Comparison of ENCODE assay signal across 1 cellular context in the genomic region with DNA sequence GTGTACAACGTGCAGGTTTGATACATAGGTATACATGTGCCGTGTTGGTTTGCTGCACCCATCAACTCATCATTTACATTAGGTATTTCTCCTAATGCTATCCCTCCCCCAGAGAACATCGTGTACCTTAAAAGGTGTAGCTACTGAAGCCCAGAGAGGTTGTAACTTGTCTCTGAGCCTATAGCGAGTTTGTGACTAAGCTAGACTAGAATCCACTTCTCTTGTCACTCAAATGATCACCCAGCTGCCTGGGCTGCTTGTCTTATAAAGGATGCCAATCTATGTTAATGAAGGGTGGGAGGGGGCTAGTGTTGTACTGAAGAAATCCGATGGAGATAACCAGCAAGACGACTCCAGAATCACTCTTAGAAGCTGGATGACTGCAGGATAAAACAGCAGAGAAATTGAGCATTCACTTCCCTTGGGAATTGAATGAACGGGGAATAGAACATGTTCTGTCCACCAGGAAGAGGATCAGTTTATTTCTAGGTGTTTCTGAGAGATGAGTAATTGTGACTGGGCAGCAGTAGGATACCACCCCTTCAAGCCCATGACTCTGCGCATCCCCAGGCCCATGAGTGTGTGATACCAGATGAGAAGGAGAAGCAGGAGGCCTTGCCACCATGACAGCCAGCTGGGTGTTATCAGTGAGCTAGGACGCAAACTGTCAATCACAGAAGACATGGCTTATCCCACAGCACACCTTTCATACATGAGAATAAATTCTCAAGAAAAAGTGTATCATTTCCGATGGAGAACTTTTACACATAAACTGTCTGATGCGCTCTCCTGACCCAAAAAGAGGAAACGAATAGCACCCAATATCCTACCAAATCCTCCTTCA.
TF ChIP-seq lines count a peak whose summit lies in the region.

No MANE protein-coding gene starts in this region.

TF ChIP-seq in GM23338, 12 proteins besides CTCF, POLR2A, EP300 and RAD21 (continued from another document):
- TF ChIP-seq, protein P1, sequence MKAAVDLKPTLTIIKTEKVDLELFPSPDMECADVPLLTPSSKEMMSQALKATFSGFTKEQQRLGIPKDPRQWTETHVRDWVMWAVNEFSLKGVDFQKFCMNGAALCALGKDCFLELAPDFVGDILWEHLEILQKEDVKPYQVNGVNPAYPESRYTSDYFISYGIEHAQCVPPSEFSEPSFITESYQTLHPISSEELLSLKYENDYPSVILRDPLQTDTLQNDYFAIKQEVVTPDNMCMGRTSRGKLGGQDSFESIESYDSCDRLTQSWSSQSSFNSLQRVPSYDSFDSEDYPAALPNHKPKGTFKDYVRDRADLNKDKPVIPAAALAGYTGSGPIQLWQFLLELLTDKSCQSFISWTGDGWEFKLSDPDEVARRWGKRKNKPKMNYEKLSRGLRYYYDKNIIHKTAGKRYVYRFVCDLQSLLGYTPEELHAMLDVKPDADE (IDR thresholded peaks at IDR 0.05) = no peak
- TF ChIP-seq STAT1 (IDR thresholded peaks at IDR 0.05; ENCODE audit: unreplicated experiment) (no peak), NANOG (IDR thresholded peaks at IDR 0.05; ENCODE audit: borderline replicate concordance) (no peak), POLR2AphosphoS5 (IDR thresholded peaks at IDR 0.05; ENCODE audit: low read depth) (no peak), EZH2phosphoT487 (IDR thresholded peaks at IDR 0.05; ENCODE audit: unreplicated experiment) (no peak)
- TF ChIP-seq, protein P2, sequence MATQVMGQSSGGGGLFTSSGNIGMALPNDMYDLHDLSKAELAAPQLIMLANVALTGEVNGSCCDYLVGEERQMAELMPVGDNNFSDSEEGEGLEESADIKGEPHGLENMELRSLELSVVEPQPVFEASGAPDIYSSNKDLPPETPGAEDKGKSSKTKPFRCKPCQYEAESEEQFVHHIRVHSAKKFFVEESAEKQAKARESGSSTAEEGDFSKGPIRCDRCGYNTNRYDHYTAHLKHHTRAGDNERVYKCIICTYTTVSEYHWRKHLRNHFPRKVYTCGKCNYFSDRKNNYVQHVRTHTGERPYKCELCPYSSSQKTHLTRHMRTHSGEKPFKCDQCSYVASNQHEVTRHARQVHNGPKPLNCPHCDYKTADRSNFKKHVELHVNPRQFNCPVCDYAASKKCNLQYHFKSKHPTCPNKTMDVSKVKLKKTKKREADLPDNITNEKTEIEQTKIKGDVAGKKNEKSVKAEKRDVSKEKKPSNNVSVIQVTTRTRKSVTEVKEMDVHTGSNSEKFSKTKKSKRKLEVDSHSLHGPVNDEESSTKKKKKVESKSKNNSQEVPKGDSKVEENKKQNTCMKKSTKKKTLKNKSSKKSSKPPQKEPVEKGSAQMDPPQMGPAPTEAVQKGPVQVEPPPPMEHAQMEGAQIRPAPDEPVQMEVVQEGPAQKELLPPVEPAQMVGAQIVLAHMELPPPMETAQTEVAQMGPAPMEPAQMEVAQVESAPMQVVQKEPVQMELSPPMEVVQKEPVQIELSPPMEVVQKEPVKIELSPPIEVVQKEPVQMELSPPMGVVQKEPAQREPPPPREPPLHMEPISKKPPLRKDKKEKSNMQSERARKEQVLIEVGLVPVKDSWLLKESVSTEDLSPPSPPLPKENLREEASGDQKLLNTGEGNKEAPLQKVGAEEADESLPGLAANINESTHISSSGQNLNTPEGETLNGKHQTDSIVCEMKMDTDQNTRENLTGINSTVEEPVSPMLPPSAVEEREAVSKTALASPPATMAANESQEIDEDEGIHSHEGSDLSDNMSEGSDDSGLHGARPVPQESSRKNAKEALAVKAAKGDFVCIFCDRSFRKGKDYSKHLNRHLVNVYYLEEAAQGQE (IDR thresholded peaks at IDR 0.05; ENCODE audit: unreplicated experiment) = no peak
TF ChIP-seq in GM23338: peak in this region for 0.
